ENCODE assay signal across 8 cellular contexts in the genomic region with DNA sequence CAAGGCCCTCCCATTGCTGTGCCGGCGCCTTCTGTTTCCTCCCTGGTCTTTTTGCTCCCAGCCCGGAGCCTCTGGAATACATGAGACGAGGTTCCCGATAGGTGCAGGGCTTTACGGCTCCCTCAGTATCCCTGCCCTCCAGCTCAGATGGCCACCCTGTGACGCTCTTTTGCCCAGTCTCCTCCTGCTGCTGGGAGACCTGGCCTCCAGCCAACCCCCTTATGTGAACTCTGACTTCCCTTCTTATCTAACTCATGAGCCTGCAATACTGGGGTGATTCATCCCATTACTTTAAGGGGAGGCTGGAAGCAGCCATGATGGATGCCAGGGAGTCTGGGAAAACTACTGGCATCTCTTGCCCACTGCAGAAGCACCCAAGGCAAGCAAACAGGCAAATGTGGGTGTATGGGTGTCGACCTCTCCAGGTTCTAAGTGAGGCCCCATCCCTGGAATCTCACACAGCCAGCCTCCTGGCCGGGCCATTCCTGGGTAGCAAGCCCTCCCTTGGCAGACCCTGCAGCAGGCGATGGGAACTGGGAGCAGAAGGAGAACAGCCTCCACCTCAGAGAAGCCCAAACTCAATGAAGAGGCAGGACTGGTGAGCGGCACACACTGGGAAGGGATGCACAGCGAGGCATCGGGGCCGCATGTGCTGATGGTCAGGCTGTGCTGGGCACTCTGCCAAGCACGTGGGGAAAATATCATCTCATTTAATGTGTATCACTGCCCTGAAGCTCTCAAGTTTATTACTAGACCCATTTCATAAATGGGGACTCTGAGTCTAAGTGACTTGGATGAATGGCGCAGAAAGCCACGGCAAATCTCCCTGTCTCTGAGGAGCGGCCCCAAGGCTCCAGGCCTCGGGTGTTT.
DNase-seq lines count a peak whose midpoint lies in the region; ATAC-seq and TF ChIP-seq lines count a peak whose summit lies in the region.

No MANE protein-coding gene starts in this region.

- no peaks in the 10 kb centered on the region for H3K9me3 ChIP-seq in CD4-positive, alpha-beta memory T cell (ENCODE audit: control insufficient read depth in 1 of 2, low read length in 2 of 2)
- no peaks in the 10 kb centered on the region for H3K9me3 ChIP-seq in PC-9 (ENCODE audit: insufficient read depth, low read depth)
- H3K9me3 ChIP-seq in esophagus (ENCODE audit: control insufficient read depth in 2 of 2, insufficient read depth in 1 of 2, low read depth in 1 of 2, low read length in 1 of 2), result no peaks in the 10 kb centered on the region
- no peaks in the 10 kb centered on the region for H3K9me3 ChIP-seq in neuronal stem cell (replicated peaks in 1 of 2; ENCODE audit: control insufficient read depth in 2 of 2, insufficient read depth in 1 of 2, low read depth in 1 of 2, low read length in 2 of 2)

- no peaks in the 10 kb centered on the region for H4K20me1 ChIP-seq in PC-9 (ENCODE audit: insufficient read depth)

- H2AFZ ChIP-seq in PC-9 (no peak overlapping the region), neuronal stem cell (ENCODE audit: low read length) (no peak overlapping the region)

- H2BK12ac ChIP-seq in neuronal stem cell (ENCODE audit: low read length), result peak overlapping the region; percentile 80

- H3K27ac Mint-ChIP-seq in CD4-positive, alpha-beta memory T cell, result peak overlapping the region; percentile 92 to 99 (median 96)

- H3K9me2 ChIP-seq in PC-9 (ENCODE audit: insufficient read depth), result no peaks in the 10 kb centered on the region

- no peak overlapping the region for H4K8ac ChIP-seq in neuronal stem cell (ENCODE audit: low read depth, low read length)

- H3K9me3 Mint-ChIP-seq in CD4-positive, alpha-beta memory T cell, result no peaks in the 10 kb centered on the region

- intact Hi-C loops in CD4-positive, alpha-beta memory T cell (cut with micrococcal nuclease), result loop anchor here (1.0 kb wide), 1 partner anchor 95 kb away; no protein-coding TSS in a partner anchor
- intact Hi-C loops in PC-9 (cut with micrococcal nuclease; ENCODE audit: unreplicated experiment), result no loop called here

- WGBS in esophagus, 2 donors, result 79% methylated on average over 19 of the region's 19 CpGs
- WGBS in neuronal stem cell (ENCODE audit: extremely low coverage in 2 of 2, insufficient read length in 2 of 2, insufficient replicate concordance in 1 of 2), 2 donors, result no CpG with 5 or more reads among the region's 19 CpGs

- H3K4me3 Mint-ChIP-seq in CD4-positive, alpha-beta memory T cell, result peak overlapping the region; percentile 45 to 88 (median 80)

- peak in 1 of 5 donors; percentile 7 for DNase-seq in CD4-positive, alpha-beta memory T cell
- DNase-seq in PC-9 (peak; percentile 57 to 66), neuronal stem cell (ENCODE audit: low spot score) (no peak), kidney glomerular epithelial cell (lab: John Stamatoyannopoulos, UW) (no peak), SK-N-DZ (ENCODE audit: low spot score) (no peak)

- no peak overlapping the region for H3K4ac ChIP-seq in neuronal stem cell (ENCODE audit: low read length)

- H3F3A ChIP-seq in PC-9 (ENCODE audit: insufficient read depth, low read depth), result no peaks in the 10 kb centered on the region

- H3K27me3 ChIP-seq in CD4-positive, alpha-beta memory T cell (ENCODE audit: insufficient read depth, low read length), result no peaks in the 10 kb centered on the region
- H3K27me3 ChIP-seq in PC-9 (ENCODE audit: insufficient read depth, low read depth), result no peaks in the 10 kb centered on the region
- H3K27me3 ChIP-seq in esophagus (ENCODE audit: control insufficient read depth in 1 of 2, insufficient read depth in 2 of 2, low read length in 2 of 2), result no peaks in the 10 kb centered on the region
- H3K27me3 ChIP-seq in neuronal stem cell (ENCODE audit: control insufficient read depth in 3 of 3, insufficient read depth in 3 of 3, low read depth in 1 of 3, low read length in 3 of 3), result no peaks in the 10 kb centered on the region

- peak overlapping the region; percentile 80 for H3K18ac ChIP-seq in neuronal stem cell (ENCODE audit: low read length)

- peak overlapping the region in 1 of 2 donors; percentile 34 for H3K4me3 ChIP-seq in CD4-positive, alpha-beta memory T cell (ENCODE audit: low read length in 2 of 2)
- H3K4me3 ChIP-seq in PC-9 (no peak overlapping the region), esophagus (ENCODE audit: low read depth in 1 of 2, low read length in 2 of 2) (no peak overlapping the region), neuronal stem cell (ENCODE audit: low read length in 2 of 2) (no peak overlapping the region)

- H3K36me3 Mint-ChIP-seq in CD4-positive, alpha-beta memory T cell, result peaks cover 7 to 23% of the 10 kb centered on the region in 2 donors

- no peak for ATAC-seq in HG03565 (IDR thresholded peaks at IDR 0.05; ENCODE audit: unreplicated experiment)
- ATAC-seq in GM18868 (IDR thresholded peaks at IDR 0.05; ENCODE audit: unreplicated experiment), result no peak

- H3K36me3 ChIP-seq in CD4-positive, alpha-beta memory T cell (ENCODE audit: insufficient read depth, low read length), result peaks cover 12% of the 10 kb centered on the region
- H3K36me3 ChIP-seq in PC-9 (ENCODE audit: low read depth) (no peaks in the 10 kb centered on the region), esophagus (ENCODE audit: control insufficient read depth in 2 of 2, insufficient read depth in 2 of 2, low read length in 1 of 2) (peaks cover 0 to 3% of the 10 kb centered on the region in 2 donors), neuronal stem cell (replicated peaks in 1 of 2; ENCODE audit: control insufficient read depth in 2 of 2, insufficient read depth in 2 of 2, low read length in 2 of 2) (peaks cover 0 to 15% of the 10 kb centered on the region in 2 donors)

- H3K9ac ChIP-seq in neuronal stem cell (ENCODE audit: low read depth, low read length, poor library complexity), result no peak overlapping the region

- H4K91ac ChIP-seq in neuronal stem cell (ENCODE audit: low read depth, low read length, poor library complexity), result no peak overlapping the region

- no peak overlapping the region for H3K14ac ChIP-seq in neuronal stem cell (ENCODE audit: low read length)

- H2BK15ac ChIP-seq in neuronal stem cell (ENCODE audit: low read length), result peak overlapping the region; percentile 63

- TF ChIP-seq CTCF in PC-9 (conservative IDR thresholded peaks at IDR 0.05), result no peak

- H3K4me1 ChIP-seq in CD4-positive, alpha-beta memory T cell (ENCODE audit: insufficient read depth, low read length), result peaks cover 95% of the 10 kb centered on the region
- H3K4me1 ChIP-seq in PC-9 (replicated peaks; ENCODE audit: insufficient read depth) (peaks cover 16% of the 10 kb centered on the region), esophagus (ENCODE audit: control insufficient read depth in 2 of 2, insufficient read depth in 2 of 2, low read length in 1 of 2) (peaks cover 26 to 54% of the 10 kb centered on the region in 2 donors), neuronal stem cell (ENCODE audit: control insufficient read depth in 2 of 2, insufficient read depth in 1 of 2, low read depth in 1 of 2, low read length in 2 of 2) (peaks cover 20 to 56% of the 10 kb centered on the region in 2 donors)

- CTCF ChIA-PET in CD4-positive, alpha-beta memory T cell (lab: Charles Lee; ENCODE audit: partially characterized antibody), result interaction anchor here (0.8 to 10.6 kb wide), 30 partner anchors 9 to 117 kb away, joined by 3 to 200 read pairs (median 7); no protein-coding TSS in a partner anchor
- CTCF ChIA-PET in PC-9 (lab: Charles Lee), result no interaction called here

- H3K79me1 ChIP-seq in neuronal stem cell (ENCODE audit: low read depth, low read length), result peaks cover 12% of the 10 kb centered on the region

- H3K4me1 Mint-ChIP-seq in CD4-positive, alpha-beta memory T cell, result peaks cover 70 to 100% (median 88%) of the 10 kb centered on the region in 4 donors

- H3K79me2 ChIP-seq in PC-9 (ENCODE audit: low read depth), result no peaks in the 10 kb centered on the region

- H3K27me3 Mint-ChIP-seq in CD4-positive, alpha-beta memory T cell, result no peaks in the 10 kb centered on the region

- H2AK5ac ChIP-seq in neuronal stem cell (ENCODE audit: low read depth, low read length), result peak overlapping the region; percentile 77

- no peak overlapping the region for H2BK120ac ChIP-seq in neuronal stem cell (ENCODE audit: low read depth, low read length)

- no peak overlapping the region for H3K23ac ChIP-seq in neuronal stem cell (ENCODE audit: low read depth, low read length, poor library complexity)

- H2BK5ac ChIP-seq in neuronal stem cell (ENCODE audit: low read length), result peak overlapping the region; percentile 1

- H3K4me2 ChIP-seq in PC-9, result peak overlapping the region; percentile 28; the same call in 1 of the 2 replicates
- no peak overlapping the region for H3K4me2 ChIP-seq in neuronal stem cell (ENCODE audit: insufficient read depth, low read length, poor library complexity, severe bottlenecking)

- H3K27ac ChIP-seq in CD4-positive, alpha-beta memory T cell (ENCODE audit: low read depth, low read length), result peak overlapping the region; percentile 79
- no peak overlapping the region for H3K27ac ChIP-seq in PC-9
- peak overlapping the region; percentile 79 to 86 for H3K27ac ChIP-seq in esophagus (ENCODE audit: low read depth in 2 of 2, low read length in 1 of 2)
- H3K27ac ChIP-seq in neuronal stem cell (replicated peaks; ENCODE audit: low read length), result no peak overlapping the region

- BruUV-seq in PC-9 (replicated peaks; lab: Mats Ljungman, UMichigan), result no TSS peak

- POLR2A ChIA-PET in CD4-positive, alpha-beta memory T cell (lab: Charles Lee; ENCODE audit: partially characterized antibody), result interaction anchor here (0.7 to 15.2 kb wide), 21 partner anchors 8 to 145 kb away, joined by 3 to 439 read pairs (median 15); a partner anchor contains a TSS
- POLR2A ChIA-PET in PC-9 (lab: Charles Lee; ENCODE audit: unreplicated experiment), result no interaction called here

Comparison
In these comparisons a context has a peak if more than half of its experiments do, and no peak if none do; other contexts are left out.
1. DNase-seq: peak in PC-9 (2 of 2); none in neuronal stem cell (single experiment), kidney glomerular epithelial cell (single experiment) and SK-N-DZ (single experiment).
2. H3K27ac ChIP-seq: peak in CD4-positive, alpha-beta memory T cell (single experiment) and esophagus (2 of 2); none in PC-9 (single experiment) and neuronal stem cell (single experiment).